16 cellular contexts compared by ENCODE assay signal in genomic region chr2:240988146-240988545, GRCh38. TPM values are rescaled to one million over a fixed set of nuclear protein-coding genes. Genes with fewer than 3 reads are reported as not detected.
A peak's percentile ranks its signal among the peaks of the same experiment; 100 is the strongest.
DNase-seq lines count a peak whose midpoint lies in the region; ATAC-seq and TF ChIP-seq lines count a peak whose summit lies in the region.
"Had no signal": no experiment of that assay in that cellular context is flagged by ENCODE, and none has a peak within 500 bp of the region (broad histone marks: within the 10 kb centered on the region; RNA-seq: fewer than 3 reads in every experiment).

No MANE protein-coding gene starts in this region.

- H3K4me1 ChIP-seq in body of pancreas: peaks cover 45% of the 10 kb centered on the region
- peaks cover 12 to 78% of the 10 kb centered on the region in 2 donors for H3K4me1 ChIP-seq in thyroid gland

- TF ChIP-seq CTCF in body of pancreas (IDR thresholded peaks at IDR 0.05) (no peak), thyroid gland (IDR thresholded peaks at IDR 0.05) (no peak)

- POLR2A ChIA-PET in activated CD4-positive, alpha-beta memory T cell treated with anti-CD3 and anti-CD28 coated beads for 36 hours (lab: Charles Lee): no interaction called here

- no peaks in the 10 kb centered on the region for H3K36me3 ChIP-seq in body of pancreas (replicated peaks in 1 of 2; ENCODE audit: insufficient read depth in 1 of 2, low read depth in 2 of 2)
- H3K36me3 ChIP-seq in thyroid gland: no peaks in the 10 kb centered on the region

- ATAC-seq in body of pancreas (no peak), GM19397 (IDR thresholded peaks at IDR 0.05; ENCODE audit: unreplicated experiment) (no peak)
- ATAC-seq: A549; activated CD8-positive, alpha-beta T cell treated with anti-CD3 and anti-CD28 coated beads, Interleukin-2, amount 10 ng/mL, durations not matched to agents 7 days and 5 days; effector memory CD8-positive, alpha-beta T cell; SK-N-SH treated with all-trans-retinoic acid at 6 μM for 48 hours had no signal

- peak overlapping the region in 1 of 4 donors; percentile 74 for H3K27ac ChIP-seq in body of pancreas
- peak overlapping the region; percentile 38 for H3K27ac ChIP-seq in layer of hippocampus (ENCODE audit: low read depth, low read length)
- peak overlapping the region in 2 of 3 donors; percentile 8 to 29 for H3K27ac ChIP-seq in thyroid gland

- TF ChIP-seq POLR2A in body of pancreas (IDR thresholded peaks at IDR 0.05): no peak
- no peak for TF ChIP-seq POLR2A in thyroid gland (IDR thresholded peaks at IDR 0.05)

- H3K9me3 ChIP-seq in body of pancreas (no peaks in the 10 kb centered on the region), thyroid gland (no peaks in the 10 kb centered on the region)
- H3K9me3 ChIP-seq: A549 had no signal

- DNase-seq in activated naive CD4-positive, alpha-beta T cell treated with anti-CD3 and anti-CD28 coated beads, Interleukin-2, amount 10 ng/mL, durations not matched to agents 7 days and 5 days: peak; percentile 17
- DNase-seq in activated naive CD4-positive, alpha-beta T cell treated with anti-CD3 and anti-CD28 coated beads, Interleukin-2, amount 50 U/mL, for 16 hours: no peak
- peak in 3 of 4 donors; percentile 1 to 7 (median 5) for DNase-seq in body of pancreas
- DNase-seq in thyroid gland: peak in 1 of 2 donors; percentile 2
- DNase-seq in activated CD4-positive, alpha-beta memory T cell treated with anti-CD3 and anti-CD28 coated beads for 36 hours: no peak
- no peak for DNase-seq in NCI-H524 treated with DMSO at 0.1 percent for 48 hours (lab: John Stamatoyannopoulos, UW)
- DNase-seq: activated CD8-positive, alpha-beta T cell treated with anti-CD3 and anti-CD28 coated beads, Interleukin-2, amount 10 ng/mL, durations not matched to agents 7 days and 5 days; activated effector memory CD4-positive, alpha-beta T cell treated with anti-CD3 and anti-CD28 coated beads, Interleukin-2, amount 50 U/mL, for 16 hours; effector memory CD8-positive, alpha-beta T cell; NCI-H1092; NCI-H345; stimulated activated CD4-positive, alpha-beta T cell treated with anti-CD3 and anti-CD28 coated beads, Interleukin-4, amount 100 ng/mL, for 4 hours had no signal

- CTCF ChIA-PET in activated naive CD4-positive, alpha-beta T cell treated with anti-CD3 and anti-CD28 coated beads, Interleukin-2, amount 10 ng/mL, durations not matched to agents 7 days and 5 days (lab: Charles Lee): interaction anchor here (0.7 to 1.1 kb wide), 2 partner anchors 9 to 72 kb away, joined by 3 read pairs; no protein-coding TSS in a partner anchor
- CTCF ChIA-PET in activated CD4-positive, alpha-beta memory T cell treated with anti-CD3 and anti-CD28 coated beads for 36 hours (lab: Charles Lee): no interaction called here

- H3K36me3 Mint-ChIP-seq in activated naive CD4-positive, alpha-beta T cell treated with anti-CD3 and anti-CD28 coated beads, Interleukin-2, amount 10 ng/mL, durations not matched to agents 7 days and 5 days: no peaks in the 10 kb centered on the region
- no peaks in the 10 kb centered on the region for H3K36me3 Mint-ChIP-seq in activated CD4-positive, alpha-beta memory T cell treated with anti-CD3 and anti-CD28 coated beads for 36 hours

- peaks cover 3% of the 10 kb centered on the region for H3K4me1 Mint-ChIP-seq in activated naive CD4-positive, alpha-beta T cell treated with anti-CD3 and anti-CD28 coated beads, Interleukin-2, amount 10 ng/mL, durations not matched to agents 7 days and 5 days
- H3K4me1 Mint-ChIP-seq in activated CD4-positive, alpha-beta memory T cell treated with anti-CD3 and anti-CD28 coated beads for 36 hours (ENCODE audit: low read depth): no peaks in the 10 kb centered on the region

- intact Hi-C loops in body of pancreas (cut with DNase I) (no loop called here), thyroid gland (cut with DNase I) (no loop called here)
- intact Hi-C loops in activated CD4-positive, alpha-beta memory T cell treated with anti-CD3 and anti-CD28 coated beads for 36 hours (cut with micrococcal nuclease): no loop called here

- peaks cover 30% of the 10 kb centered on the region for H3K27me3 Mint-ChIP-seq in activated naive CD4-positive, alpha-beta T cell treated with anti-CD3 and anti-CD28 coated beads, Interleukin-2, amount 10 ng/mL, durations not matched to agents 7 days and 5 days
- peaks cover 2% of the 10 kb centered on the region for H3K27me3 Mint-ChIP-seq in activated CD4-positive, alpha-beta memory T cell treated with anti-CD3 and anti-CD28 coated beads for 36 hours

- H3K9me3 Mint-ChIP-seq in activated naive CD4-positive, alpha-beta T cell treated with anti-CD3 and anti-CD28 coated beads, Interleukin-2, amount 10 ng/mL, durations not matched to agents 7 days and 5 days: no peaks in the 10 kb centered on the region
- no peaks in the 10 kb centered on the region for H3K9me3 Mint-ChIP-seq in activated CD4-positive, alpha-beta memory T cell treated with anti-CD3 and anti-CD28 coated beads for 36 hours
- H3K9me3 Mint-ChIP-seq: effector memory CD8-positive, alpha-beta T cell had no signal

- H3K4me3 ChIP-seq in body of pancreas: no peak overlapping the region
- no peak overlapping the region for H3K4me3 ChIP-seq in thyroid gland (replicated peaks in 1 of 3)
- H3K4me3 ChIP-seq: A549 had no signal

- 95 to 100% methylated on average over 3 of the region's 3 CpGs for WGBS in body of pancreas, 2 donors
- 93 to 100% methylated on average over 3 of the region's 3 CpGs for WGBS in thyroid gland, 2 donors

- H3K27ac Mint-ChIP-seq in activated naive CD4-positive, alpha-beta T cell treated with anti-CD3 and anti-CD28 coated beads, Interleukin-2, amount 10 ng/mL, durations not matched to agents 7 days and 5 days: no peak overlapping the region
- H3K27ac Mint-ChIP-seq in activated CD4-positive, alpha-beta memory T cell treated with anti-CD3 and anti-CD28 coated beads for 36 hours: no peak overlapping the region
- H3K27ac Mint-ChIP-seq: activated CD8-positive, alpha-beta T cell treated with anti-CD3 and anti-CD28 coated beads, Interleukin-2, amount 10 ng/mL, durations not matched to agents 7 days and 5 days; effector memory CD8-positive, alpha-beta T cell had no signal

- H3K4me3 Mint-ChIP-seq in activated naive CD4-positive, alpha-beta T cell treated with anti-CD3 and anti-CD28 coated beads, Interleukin-2, amount 10 ng/mL, durations not matched to agents 7 days and 5 days: no peak overlapping the region
- no peak overlapping the region for H3K4me3 Mint-ChIP-seq in activated CD4-positive, alpha-beta memory T cell treated with anti-CD3 and anti-CD28 coated beads for 36 hours
- H3K4me3 Mint-ChIP-seq: activated CD8-positive, alpha-beta T cell treated with anti-CD3 and anti-CD28 coated beads, Interleukin-2, amount 10 ng/mL, durations not matched to agents 7 days and 5 days; effector memory CD8-positive, alpha-beta T cell had no signal

- H3K27me3 ChIP-seq in body of pancreas (no peaks in the 10 kb centered on the region), layer of hippocampus (ENCODE audit: control insufficient read depth, insufficient read depth, low read length) (peaks cover 3% of the 10 kb centered on the region), thyroid gland (no peaks in the 10 kb centered on the region)

RNA-seq across cellular contexts. Expression of gene SNED1, which starts 10.3 kb away (rescaled TPM):
- 10 to 100 TPM; 13.5 to 33.0 TPM for total RNA-seq in body of pancreas
- 100 to 1,000 TPM in 1 of 4 donors, 10 to 100 TPM in 3; 47.7 to 122 (median 68.7) TPM for total RNA-seq in thyroid gland
- 1 to 10 TPM; 2.6 to 3.8 TPM for total RNA-seq in activated CD4-positive, alpha-beta memory T cell treated with anti-CD3 and anti-CD28 coated beads for 36 hours

Comparison
In these comparisons a context has a peak if more than half of its experiments do, and no peak if none do; other contexts are left out.
1. DNase-seq: peak in activated naive CD4-positive, alpha-beta T cell treated with anti-CD3 and anti-CD28 coated beads, Interleukin-2, amount 10 ng/mL, durations not matched to agents 7 days and 5 days (single experiment) and body of pancreas (3 of 4); none in activated naive CD4-positive, alpha-beta T cell treated with anti-CD3 and anti-CD28 coated beads, Interleukin-2, amount 50 U/mL, for 16 hours (single experiment), activated CD4-positive, alpha-beta memory T cell treated with anti-CD3 and anti-CD28 coated beads for 36 hours (single experiment) and NCI-H524 treated with DMSO at 0.1 percent for 48 hours (single experiment).